In the genomic region with DNA sequence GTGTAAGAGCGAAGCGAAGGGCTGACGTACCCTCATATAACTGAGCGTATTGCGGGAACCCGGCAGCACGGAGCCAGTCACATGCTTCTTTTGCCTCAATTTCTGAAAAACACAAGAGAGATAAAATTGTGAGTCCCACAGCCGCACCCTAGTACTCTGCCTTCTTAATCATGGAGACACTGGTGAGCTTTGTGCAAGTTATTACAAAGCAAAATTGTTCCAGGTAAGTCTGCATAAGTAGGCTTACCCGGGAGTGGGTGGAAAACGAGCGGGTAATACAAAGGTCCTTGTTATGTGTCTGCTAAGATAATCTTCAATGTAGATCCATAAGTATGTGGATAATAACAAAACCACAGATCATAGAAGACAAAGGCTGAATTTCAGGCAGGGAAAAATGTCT, we compare ENCODE assay signal across 17 cellular contexts.
"Had no signal": no experiment of that assay in that cellular context is flagged by ENCODE, and none has a peak within 500 bp of the region (broad histone marks: within the 10 kb centered on the region; RNA-seq: fewer than 3 reads in every experiment).

No MANE protein-coding gene starts in this region.

- H3K4me3 Mint-ChIP-seq: activated CD4-positive, alpha-beta T cell treated with anti-CD3 and anti-CD28 coated beads, Interleukin-2, amount 10 ng/mL, durations not matched to agents 7 days and 5 days; activated naive CD4-positive, alpha-beta T cell treated with anti-CD3 and anti-CD28 coated beads for 36 hours; activated T-cell treated with anti-CD3 and anti-CD28 coated beads, Interleukin-2, amount 50 U/mL, for 4 hours; dendritic cell treated with granulocyte-macrophage colony-stimulating factor and Interleukin-4, amounts not matched to agents 40 ng/mL and 50 ng/mL, for 4 days; mesothelial cell of epicardium; nephron; stimulated activated naive CD8-positive, alpha-beta T cell treated with anti-CD3 and anti-CD28 coated beads, Interleukin-15, Interleukin-2, amounts not matched to agents 100 ng/mL and 50 ng/mL, for 24 hours had no signal

- H3K27me3 Mint-ChIP-seq: dendritic cell treated with granulocyte-macrophage colony-stimulating factor and Interleukin-4, amounts not matched to agents 40 ng/mL and 50 ng/mL, for 4 days; progenitor cell of endocrine pancreas had no signal

- DNase-seq: activated CD4-positive, alpha-beta T cell treated with anti-CD3 and anti-CD28 coated beads, Interleukin-2, amount 10 ng/mL, durations not matched to agents 7 days and 5 days; activated CD8-positive, alpha-beta memory T cell treated with anti-CD3 and anti-CD28 coated beads, Interleukin-2, amount 50 U/mL, for 4 hours; activated naive CD4-positive, alpha-beta T cell treated with anti-CD3 and anti-CD28 coated beads for 36 hours; activated T-cell treated with anti-CD3 and anti-CD28 coated beads, Interleukin-2, amount 50 U/mL, for 4 hours; aorta; effector CD8-positive, alpha-beta T cell; foreskin fibroblast; lower lobe of right lung; stimulated activated CD4-positive, alpha-beta T cell treated with anti-CD3 and anti-CD28 coated beads, Interleukin-2, amount 100 ng/mL, for 48 hours; T1000; testis had no signal

- H3K9me3 ChIP-seq: testis had no signal

- H3K27me3 ChIP-seq: hepatocyte, testis had no signal

- H2AFZ ChIP-seq: hepatocyte had no signal

- H3K79me2 ChIP-seq: hepatocyte had no signal

- H3K4me2 ChIP-seq: hepatocyte had no signal

- H3K27ac Mint-ChIP-seq: activated CD4-positive, alpha-beta T cell treated with anti-CD3 and anti-CD28 coated beads, Interleukin-2, amount 10 ng/mL, durations not matched to agents 7 days and 5 days; activated naive CD4-positive, alpha-beta T cell treated with anti-CD3 and anti-CD28 coated beads for 36 hours; dendritic cell treated with granulocyte-macrophage colony-stimulating factor and Interleukin-4, amounts not matched to agents 40 ng/mL and 50 ng/mL, for 4 days; mesothelial cell of epicardium; progenitor cell of endocrine pancreas; stimulated activated naive CD8-positive, alpha-beta T cell treated with anti-CD3 and anti-CD28 coated beads, Interleukin-15, Interleukin-2, amounts not matched to agents 100 ng/mL and 50 ng/mL, for 24 hours had no signal

- ATAC-seq: activated T-cell treated with anti-CD3 and anti-CD28 coated beads, Interleukin-2, amount 50 U/mL, for 4 hours; lower lobe of right lung had no signal

- H3K4me1 ChIP-seq: testis had no signal

- H3K4me3 ChIP-seq: hepatocyte, lower lobe of right lung, testis had no signal

- H3K27ac ChIP-seq: hepatocyte, lower lobe of right lung had no signal

- H3K4me1 Mint-ChIP-seq: activated CD4-positive, alpha-beta T cell treated with anti-CD3 and anti-CD28 coated beads, Interleukin-2, amount 10 ng/mL, durations not matched to agents 7 days and 5 days; mesothelial cell of epicardium had no signal
